In genomic region chr11:1479678-1480118, GRCh38 we compare ENCODE assay signal across 1 cellular context.
TF ChIP-seq lines count a peak whose summit lies in the region.

No MANE protein-coding gene starts in this region.

TF ChIP-seq in GM23338, 12 proteins besides CTCF, POLR2A, EP300 and RAD21 (continued from another document):
- TF ChIP-seq REST (IDR thresholded peaks at IDR 0.05; ENCODE audit: unreplicated experiment) (no peak), NANOG (IDR thresholded peaks at IDR 0.05; ENCODE audit: borderline replicate concordance) (no peak)
